In genomic region chr1:17696417-17697301, GRCh38 we compare ENCODE assay signal across 11 cellular contexts. TPM values are rescaled to one million over a fixed set of nuclear protein-coding genes. Genes with fewer than 3 reads are reported as not detected.
DNase-seq lines count a peak whose midpoint lies in the region; ATAC-seq and TF ChIP-seq lines count a peak whose summit lies in the region.
"Had no signal": no experiment of that assay in that cellular context is flagged by ENCODE, and none has a peak within 500 bp of the region (broad histone marks: within the 10 kb centered on the region; RNA-seq: fewer than 3 reads in every experiment).

No MANE protein-coding gene starts in this region.

- H3K9me3 Mint-ChIP-seq in stimulated activated naive CD8-positive, alpha-beta T cell treated with anti-CD3 and anti-CD28 coated beads, Interleukin-15, amount 100 ng/mL, for 72 hours = no peaks in the 10 kb centered on the region
- H3K9me3 Mint-ChIP-seq: activated naive CD8-positive, alpha-beta T cell treated with anti-CD3 and anti-CD28 coated beads, Interleukin-2, amount 10 ng/mL, durations not matched to agents 7 days and 5 days had no signal

- no peak overlapping the region for H3K4me2 ChIP-seq in osteoblast (ENCODE audit: insufficient read depth, low read length)

- no peaks in the 10 kb centered on the region for H3K79me2 ChIP-seq in osteoblast (ENCODE audit: insufficient read depth, low read length)

- H4K20me1 ChIP-seq in osteoblast (ENCODE audit: insufficient read depth, low read length) = no peaks in the 10 kb centered on the region

- H3K27ac ChIP-seq in osteoblast (ENCODE audit: low read depth, low read length) (no peak overlapping the region), sigmoid colon (no peak overlapping the region)

- no peak overlapping the region for H3K4me3 Mint-ChIP-seq in stimulated activated naive CD8-positive, alpha-beta T cell treated with anti-CD3 and anti-CD28 coated beads, Interleukin-15, amount 100 ng/mL, for 72 hours
- H3K4me3 Mint-ChIP-seq: activated naive CD8-positive, alpha-beta T cell treated with anti-CD3 and anti-CD28 coated beads, Interleukin-2, amount 10 ng/mL, durations not matched to agents 7 days and 5 days had no signal

- TF ChIP-seq CTCF in foreskin fibroblast (IDR thresholded peaks at IDR 0.05; ENCODE audit: low read depth, low read length) = peak; percentile 63
- peak; percentile 55 for TF ChIP-seq CTCF in osteoblast (IDR thresholded peaks at IDR 0.05; ENCODE audit: extremely low read depth, low read depth, low read length)
- TF ChIP-seq CTCF in sigmoid colon (IDR thresholded peaks at IDR 0.05) = peak in 2 of 4 experiments; percentile 34 to 40

- TF ChIP-seq EP300 in sigmoid colon (IDR thresholded peaks at IDR 0.05) = no peak

- H2AFZ ChIP-seq in osteoblast (ENCODE audit: low read length) = no peak overlapping the region

- H3K9me3 ChIP-seq in osteoblast (ENCODE audit: low read depth, low read length) (no peaks in the 10 kb centered on the region), sigmoid colon (no peaks in the 10 kb centered on the region)

- WGBS in sigmoid colon, 2 donors = 87% methylated on average over 42 of the region's 42 CpGs

- TF ChIP-seq POLR2A in sigmoid colon (IDR thresholded peaks at IDR 0.05) = no peak

- H3K27me3 ChIP-seq in osteoblast (ENCODE audit: insufficient read depth, low read length) (no peaks in the 10 kb centered on the region), sigmoid colon (no peaks in the 10 kb centered on the region)

- H3K4me3 ChIP-seq in foreskin fibroblast (ENCODE audit: low read depth in 1 of 2, low read length in 2 of 2) (no peak overlapping the region), osteoblast (ENCODE audit: insufficient read depth, low read length) (no peak overlapping the region), sigmoid colon (no peak overlapping the region)

- peak; percentile 77 for DNase-seq in EL
- peak; percentile 67 for DNase-seq in SK-MEL-5 (ENCODE audit: low read depth, low spot score)
- peak; percentile 45 to 75 for DNase-seq in foreskin fibroblast
- peak; percentile 94 for DNase-seq in osteoblast (ENCODE audit: insufficient read length, low spot score, missing footprints)
- DNase-seq in stimulated activated naive CD8-positive, alpha-beta T cell treated with anti-CD3 and anti-CD28 coated beads, Interleukin-15, amount 100 ng/mL, for 72 hours = no peak
- DNase-seq in sigmoid colon = no peak
- DNase-seq: activated naive CD8-positive, alpha-beta T cell treated with anti-CD3 and anti-CD28 coated beads, Interleukin-2, amount 10 ng/mL, durations not matched to agents 7 days and 5 days; NCI-H187 treated with DMSO at 0.1 percent for 48 hours; stimulated activated CD4-positive, alpha-beta T cell treated with anti-CD3 and anti-CD28 coated beads, Interleukin-1b, Interleukin-23, amount 100 ng/mL, for 48 hours had no signal

- H3K27me3 Mint-ChIP-seq in stimulated activated naive CD8-positive, alpha-beta T cell treated with anti-CD3 and anti-CD28 coated beads, Interleukin-15, amount 100 ng/mL, for 72 hours = peaks cover 20% of the 10 kb centered on the region
- H3K27me3 Mint-ChIP-seq: activated naive CD8-positive, alpha-beta T cell treated with anti-CD3 and anti-CD28 coated beads, Interleukin-2, amount 10 ng/mL, durations not matched to agents 7 days and 5 days had no signal

- no peaks in the 10 kb centered on the region for H3K4me1 Mint-ChIP-seq in stimulated activated naive CD8-positive, alpha-beta T cell treated with anti-CD3 and anti-CD28 coated beads, Interleukin-15, amount 100 ng/mL, for 72 hours

- in situ Hi-C loops in SK-MEL-5 (cut with HindIII; ENCODE audit: low pct_unique_long_range_greater_than_20kb, low sequenced_read_pairs) = no loop called here

- H3K27ac Mint-ChIP-seq in stimulated activated naive CD8-positive, alpha-beta T cell treated with anti-CD3 and anti-CD28 coated beads, Interleukin-15, amount 100 ng/mL, for 72 hours = no peak overlapping the region
- H3K27ac Mint-ChIP-seq: activated naive CD8-positive, alpha-beta T cell treated with anti-CD3 and anti-CD28 coated beads, Interleukin-2, amount 10 ng/mL, durations not matched to agents 7 days and 5 days had no signal

- H3K4me1 ChIP-seq in osteoblast (ENCODE audit: insufficient read depth, low read length) = peaks cover 4% of the 10 kb centered on the region
- peaks cover 0 to 11% (median 5%) of the 10 kb centered on the region in 4 donors for H3K4me1 ChIP-seq in sigmoid colon

- H3K36me3 ChIP-seq in osteoblast (ENCODE audit: insufficient read depth, low read length) (peaks cover 13% of the 10 kb centered on the region), sigmoid colon (peaks cover 13 to 55% (median 30%) of the 10 kb centered on the region in 4 donors)

- no peak for ATAC-seq in stimulated activated naive CD8-positive, alpha-beta T cell treated with anti-CD3 and anti-CD28 coated beads, Interleukin-15, amount 100 ng/mL, for 72 hours
- no peak for ATAC-seq in GM19023 (IDR thresholded peaks at IDR 0.05; ENCODE audit: unreplicated experiment)
- ATAC-seq in GM18907 (IDR thresholded peaks at IDR 0.05; ENCODE audit: unreplicated experiment) = no peak

- intact Hi-C loops in sigmoid colon (cut with DNase I) = no loop called here

RNA-seq across cellular contexts. Expression of gene ACTL8, which starts 58.5 kb away (rescaled TPM):
- total RNA-seq in SK-MEL-5 (2014; rRNA removed; shearing (Covaris generic)) = 0.40 and 1.1 TPM in 2 replicates
- polyA plus RNA-seq in SK-MEL-5 (2015; cell fraction: cytosol; rRNA removed) = 2.3 and 2.9 TPM in 2 replicates
- polyA plus RNA-seq in SK-MEL-5 (2015; cell fraction: nucleus; rRNA removed) = 0.34 TPM in 1 of 2 replicates, not detected in the other
- total RNA-seq in osteoblast (not detected in 2 replicates), sigmoid colon (not detected)
- under 1 TPM in 1 of 3 donors, not detected in 2; 0.63 TPM for polyA plus RNA-seq in sigmoid colon
- total RNA-seq: activated naive CD8-positive, alpha-beta T cell treated with anti-CD3 and anti-CD28 coated beads, Interleukin-2, amount 10 ng/mL, durations not matched to agents 7 days and 5 days had no signal

Comparison
In these comparisons a context has a peak if more than half of its experiments do, and no peak if none do; other contexts are left out.
1. DNase-seq: peak in EL (single experiment), SK-MEL-5 (single experiment), foreskin fibroblast (2 of 2) and osteoblast (single experiment); none in stimulated activated naive CD8-positive, alpha-beta T cell treated with anti-CD3 and anti-CD28 coated beads, Interleukin-15, amount 100 ng/mL, for 72 hours (0 of 2) and sigmoid colon (single experiment).